1 cellular context compared by ENCODE assay signal in the genomic region with DNA sequence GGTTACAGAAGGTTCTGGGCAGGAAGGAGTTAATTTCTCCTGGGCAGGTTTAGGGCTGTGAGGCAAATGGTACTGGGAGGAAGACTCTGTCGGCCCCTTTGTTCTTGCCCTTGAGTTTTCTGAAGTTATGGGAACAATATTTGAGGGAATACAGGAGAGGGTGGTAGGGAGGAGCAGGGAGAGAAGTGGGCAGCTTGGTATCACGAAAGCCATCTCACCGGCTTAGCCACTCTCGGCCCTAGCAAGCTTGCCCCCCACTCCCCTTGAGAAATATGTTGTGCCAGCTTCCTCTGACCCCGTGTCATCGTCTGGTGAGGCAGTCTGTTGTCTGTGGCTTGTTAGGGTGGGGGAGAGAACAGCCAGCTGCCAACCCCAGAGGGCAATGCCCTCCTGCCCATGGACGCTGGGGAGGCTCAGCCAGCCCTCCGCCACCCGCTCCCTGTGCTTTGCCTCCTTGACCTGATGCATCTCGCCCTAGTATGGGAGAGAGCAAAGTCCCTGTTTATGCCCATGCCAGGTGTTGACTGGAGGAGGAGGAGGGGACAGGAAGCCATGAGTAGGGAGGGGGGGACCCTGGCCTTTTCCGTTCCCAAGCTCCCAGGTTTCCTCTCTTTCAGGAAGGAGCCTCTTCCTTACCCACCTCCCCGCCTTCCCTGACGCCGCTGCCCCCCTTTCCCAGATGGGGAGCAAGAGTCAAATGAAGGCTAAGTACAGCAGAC.
TF ChIP-seq lines count a peak whose summit lies in the region.

No MANE protein-coding gene starts in this region.

TF ChIP-seq in HepG2, 621 proteins besides CTCF, POLR2A, EP300 and RAD21 (continued from another document and continues in another):
- TF ChIP-seq, protein P1, sequence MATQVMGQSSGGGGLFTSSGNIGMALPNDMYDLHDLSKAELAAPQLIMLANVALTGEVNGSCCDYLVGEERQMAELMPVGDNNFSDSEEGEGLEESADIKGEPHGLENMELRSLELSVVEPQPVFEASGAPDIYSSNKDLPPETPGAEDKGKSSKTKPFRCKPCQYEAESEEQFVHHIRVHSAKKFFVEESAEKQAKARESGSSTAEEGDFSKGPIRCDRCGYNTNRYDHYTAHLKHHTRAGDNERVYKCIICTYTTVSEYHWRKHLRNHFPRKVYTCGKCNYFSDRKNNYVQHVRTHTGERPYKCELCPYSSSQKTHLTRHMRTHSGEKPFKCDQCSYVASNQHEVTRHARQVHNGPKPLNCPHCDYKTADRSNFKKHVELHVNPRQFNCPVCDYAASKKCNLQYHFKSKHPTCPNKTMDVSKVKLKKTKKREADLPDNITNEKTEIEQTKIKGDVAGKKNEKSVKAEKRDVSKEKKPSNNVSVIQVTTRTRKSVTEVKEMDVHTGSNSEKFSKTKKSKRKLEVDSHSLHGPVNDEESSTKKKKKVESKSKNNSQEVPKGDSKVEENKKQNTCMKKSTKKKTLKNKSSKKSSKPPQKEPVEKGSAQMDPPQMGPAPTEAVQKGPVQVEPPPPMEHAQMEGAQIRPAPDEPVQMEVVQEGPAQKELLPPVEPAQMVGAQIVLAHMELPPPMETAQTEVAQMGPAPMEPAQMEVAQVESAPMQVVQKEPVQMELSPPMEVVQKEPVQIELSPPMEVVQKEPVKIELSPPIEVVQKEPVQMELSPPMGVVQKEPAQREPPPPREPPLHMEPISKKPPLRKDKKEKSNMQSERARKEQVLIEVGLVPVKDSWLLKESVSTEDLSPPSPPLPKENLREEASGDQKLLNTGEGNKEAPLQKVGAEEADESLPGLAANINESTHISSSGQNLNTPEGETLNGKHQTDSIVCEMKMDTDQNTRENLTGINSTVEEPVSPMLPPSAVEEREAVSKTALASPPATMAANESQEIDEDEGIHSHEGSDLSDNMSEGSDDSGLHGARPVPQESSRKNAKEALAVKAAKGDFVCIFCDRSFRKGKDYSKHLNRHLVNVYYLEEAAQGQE (IDR thresholded peaks at IDR 0.05; ENCODE audit: borderline replicate concordance in 1 of 2, low read depth in 1 of 2, low read length in 2 of 2) = peak in 1 of 2 experiments; percentile 69; a peak in 2 of 4 replicates
- TF ChIP-seq ZNF883 (CRISPR knock-in tag; IDR thresholded peaks at IDR 0.05; ENCODE audit: not compliant biosample characterization) = no peak
- TF ChIP-seq, protein P2, sequence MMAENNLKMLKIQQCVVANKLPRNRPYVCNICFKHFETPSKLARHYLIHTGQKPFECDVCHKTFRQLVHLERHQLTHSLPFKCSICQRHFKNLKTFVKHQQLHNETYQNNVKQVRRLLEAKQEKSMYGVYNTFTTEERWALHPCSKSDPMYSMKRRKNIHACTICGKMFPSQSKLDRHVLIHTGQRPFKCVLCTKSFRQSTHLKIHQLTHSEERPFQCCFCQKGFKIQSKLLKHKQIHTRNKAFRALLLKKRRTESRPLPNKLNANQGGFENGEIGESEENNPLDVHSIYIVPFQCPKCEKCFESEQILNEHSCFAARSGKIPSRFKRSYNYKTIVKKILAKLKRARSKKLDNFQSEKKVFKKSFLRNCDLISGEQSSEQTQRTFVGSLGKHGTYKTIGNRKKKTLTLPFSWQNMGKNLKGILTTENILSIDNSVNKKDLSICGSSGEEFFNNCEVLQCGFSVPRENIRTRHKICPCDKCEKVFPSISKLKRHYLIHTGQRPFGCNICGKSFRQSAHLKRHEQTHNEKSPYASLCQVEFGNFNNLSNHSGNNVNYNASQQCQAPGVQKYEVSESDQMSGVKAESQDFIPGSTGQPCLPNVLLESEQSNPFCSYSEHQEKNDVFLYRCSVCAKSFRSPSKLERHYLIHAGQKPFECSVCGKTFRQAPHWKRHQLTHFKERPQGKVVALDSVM (CRISPR knock-in tag; IDR thresholded peaks at IDR 0.05) = no peak; the same call in 1 of the 2 replicates
- no peak for TF ChIP-seq ZNF570 (CRISPR knock-in tag; IDR thresholded peaks at IDR 0.05; ENCODE audit: borderline replicate concordance)
- no peak for TF ChIP-seq ZFP41 (CRISPR knock-in tag; IDR thresholded peaks at IDR 0.05; ENCODE audit: borderline replicate concordance)
- TF ChIP-seq ZNF589 (CRISPR knock-in tag; conservative IDR thresholded peaks at IDR 0.05) = no peak
- TF ChIP-seq, protein P3, sequence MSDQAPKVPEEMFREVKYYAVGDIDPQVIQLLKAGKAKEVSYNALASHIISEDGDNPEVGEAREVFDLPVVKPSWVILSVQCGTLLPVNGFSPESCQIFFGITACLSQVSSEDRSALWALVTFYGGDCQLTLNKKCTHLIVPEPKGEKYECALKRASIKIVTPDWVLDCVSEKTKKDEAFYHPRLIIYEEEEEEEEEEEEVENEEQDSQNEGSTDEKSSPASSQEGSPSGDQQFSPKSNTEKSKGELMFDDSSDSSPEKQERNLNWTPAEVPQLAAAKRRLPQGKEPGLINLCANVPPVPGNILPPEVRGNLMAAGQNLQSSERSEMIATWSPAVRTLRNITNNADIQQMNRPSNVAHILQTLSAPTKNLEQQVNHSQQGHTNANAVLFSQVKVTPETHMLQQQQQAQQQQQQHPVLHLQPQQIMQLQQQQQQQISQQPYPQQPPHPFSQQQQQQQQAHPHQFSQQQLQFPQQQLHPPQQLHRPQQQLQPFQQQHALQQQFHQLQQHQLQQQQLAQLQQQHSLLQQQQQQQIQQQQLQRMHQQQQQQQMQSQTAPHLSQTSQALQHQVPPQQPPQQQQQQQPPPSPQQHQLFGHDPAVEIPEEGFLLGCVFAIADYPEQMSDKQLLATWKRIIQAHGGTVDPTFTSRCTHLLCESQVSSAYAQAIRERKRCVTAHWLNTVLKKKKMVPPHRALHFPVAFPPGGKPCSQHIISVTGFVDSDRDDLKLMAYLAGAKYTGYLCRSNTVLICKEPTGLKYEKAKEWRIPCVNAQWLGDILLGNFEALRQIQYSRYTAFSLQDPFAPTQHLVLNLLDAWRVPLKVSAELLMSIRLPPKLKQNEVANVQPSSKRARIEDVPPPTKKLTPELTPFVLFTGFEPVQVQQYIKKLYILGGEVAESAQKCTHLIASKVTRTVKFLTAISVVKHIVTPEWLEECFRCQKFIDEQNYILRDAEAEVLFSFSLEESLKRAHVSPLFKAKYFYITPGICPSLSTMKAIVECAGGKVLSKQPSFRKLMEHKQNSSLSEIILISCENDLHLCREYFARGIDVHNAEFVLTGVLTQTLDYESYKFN (CRISPR knock-in tag; conservative IDR thresholded peaks at IDR 0.05) = peak; percentile 91
- TF ChIP-seq LCORL (IDR thresholded peaks at IDR 0.05) = no peak
- TF ChIP-seq LCORL (CRISPR knock-in tag; IDR thresholded peaks at IDR 0.05) = peak; percentile 74; the same call in 1 of the 2 replicates
- no peak for TF ChIP-seq ZNF777 (CRISPR knock-in tag; IDR thresholded peaks at IDR 0.05)
- peak; percentile 89 for TF ChIP-seq RXRB (CRISPR knock-in tag; IDR thresholded peaks at IDR 0.05; ENCODE audit: borderline replicate concordance)
- TF ChIP-seq ZNF652 (CRISPR knock-in tag; IDR thresholded peaks at IDR 0.05; ENCODE audit: borderline replicate concordance, low read depth) = peak; percentile 90
- TF ChIP-seq RNF2 (conservative IDR thresholded peaks at IDR 0.05; ENCODE audit: low read depth) = no peak
- TF ChIP-seq, protein P4, sequence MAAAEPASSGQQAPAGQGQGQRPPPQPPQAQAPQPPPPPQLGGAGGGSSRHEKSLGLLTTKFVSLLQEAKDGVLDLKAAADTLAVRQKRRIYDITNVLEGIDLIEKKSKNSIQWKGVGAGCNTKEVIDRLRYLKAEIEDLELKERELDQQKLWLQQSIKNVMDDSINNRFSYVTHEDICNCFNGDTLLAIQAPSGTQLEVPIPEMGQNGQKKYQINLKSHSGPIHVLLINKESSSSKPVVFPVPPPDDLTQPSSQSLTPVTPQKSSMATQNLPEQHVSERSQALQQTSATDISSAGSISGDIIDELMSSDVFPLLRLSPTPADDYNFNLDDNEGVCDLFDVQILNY (CRISPR knock-in tag; conservative IDR thresholded peaks at IDR 0.05) = no peak
- TF ChIP-seq, protein P5, sequence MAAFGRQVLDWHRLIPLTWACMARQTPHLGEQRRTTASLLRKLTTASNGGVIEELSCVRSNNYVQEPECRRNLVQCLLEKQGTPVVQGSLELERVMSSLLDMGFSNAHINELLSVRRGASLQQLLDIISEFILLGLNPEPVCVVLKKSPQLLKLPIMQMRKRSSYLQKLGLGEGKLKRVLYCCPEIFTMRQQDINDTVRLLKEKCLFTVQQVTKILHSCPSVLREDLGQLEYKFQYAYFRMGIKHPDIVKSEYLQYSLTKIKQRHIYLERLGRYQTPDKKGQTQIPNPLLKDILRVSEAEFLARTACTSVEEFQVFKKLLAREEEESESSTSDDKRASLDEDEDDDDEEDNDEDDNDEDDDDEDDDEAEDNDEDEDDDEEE (CRISPR knock-in tag; IDR thresholded peaks at IDR 0.05) = 0 out of 2 replicates have a peak, but pooled peaks have one; percentile 51
- no peak for TF ChIP-seq ZKSCAN1 (IDR thresholded peaks at IDR 0.05; ENCODE audit: low read length)
- TF ChIP-seq, protein P6, sequence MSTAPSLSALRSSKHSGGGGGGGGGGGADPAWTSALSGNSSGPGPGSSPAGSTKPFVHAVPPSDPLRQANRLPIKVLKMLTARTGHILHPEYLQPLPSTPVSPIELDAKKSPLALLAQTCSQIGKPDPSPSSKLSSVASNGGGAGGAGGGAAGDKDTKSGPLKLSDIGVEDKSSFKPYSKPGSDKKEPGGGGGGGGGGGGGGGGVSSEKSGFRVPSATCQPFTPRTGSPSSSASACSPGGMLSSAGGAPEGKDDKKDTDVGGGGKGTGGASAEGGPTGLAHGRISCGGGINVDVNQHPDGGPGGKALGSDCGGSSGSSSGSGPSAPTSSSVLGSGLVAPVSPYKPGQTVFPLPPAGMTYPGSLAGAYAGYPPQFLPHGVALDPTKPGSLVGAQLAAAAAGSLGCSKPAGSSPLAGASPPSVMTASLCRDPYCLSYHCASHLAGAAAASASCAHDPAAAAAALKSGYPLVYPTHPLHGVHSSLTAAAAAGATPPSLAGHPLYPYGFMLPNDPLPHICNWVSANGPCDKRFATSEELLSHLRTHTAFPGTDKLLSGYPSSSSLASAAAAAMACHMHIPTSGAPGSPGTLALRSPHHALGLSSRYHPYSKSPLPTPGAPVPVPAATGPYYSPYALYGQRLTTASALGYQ (CRISPR knock-in tag; IDR thresholded peaks at IDR 0.05) = no peak
- TF ChIP-seq, protein P7, sequence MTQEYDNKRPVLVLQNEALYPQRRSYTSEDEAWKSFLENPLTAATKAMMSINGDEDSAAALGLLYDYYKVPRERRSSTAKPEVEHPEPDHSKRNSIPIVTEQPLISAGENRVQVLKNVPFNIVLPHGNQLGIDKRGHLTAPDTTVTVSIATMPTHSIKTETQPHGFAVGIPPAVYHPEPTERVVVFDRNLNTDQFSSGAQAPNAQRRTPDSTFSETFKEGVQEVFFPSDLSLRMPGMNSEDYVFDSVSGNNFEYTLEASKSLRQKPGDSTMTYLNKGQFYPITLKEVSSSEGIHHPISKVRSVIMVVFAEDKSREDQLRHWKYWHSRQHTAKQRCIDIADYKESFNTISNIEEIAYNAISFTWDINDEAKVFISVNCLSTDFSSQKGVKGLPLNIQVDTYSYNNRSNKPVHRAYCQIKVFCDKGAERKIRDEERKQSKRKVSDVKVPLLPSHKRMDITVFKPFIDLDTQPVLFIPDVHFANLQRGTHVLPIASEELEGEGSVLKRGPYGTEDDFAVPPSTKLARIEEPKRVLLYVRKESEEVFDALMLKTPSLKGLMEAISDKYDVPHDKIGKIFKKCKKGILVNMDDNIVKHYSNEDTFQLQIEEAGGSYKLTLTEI (CRISPR knock-in tag; conservative IDR thresholded peaks at IDR 0.05) = no peak
- peak; percentile 52 for TF ChIP-seq YY1 (IDR thresholded peaks at IDR 0.05; ENCODE audit: insufficient read depth, insufficient replicate concordance, low read depth, low read length)
- TF ChIP-seq, protein P8, sequence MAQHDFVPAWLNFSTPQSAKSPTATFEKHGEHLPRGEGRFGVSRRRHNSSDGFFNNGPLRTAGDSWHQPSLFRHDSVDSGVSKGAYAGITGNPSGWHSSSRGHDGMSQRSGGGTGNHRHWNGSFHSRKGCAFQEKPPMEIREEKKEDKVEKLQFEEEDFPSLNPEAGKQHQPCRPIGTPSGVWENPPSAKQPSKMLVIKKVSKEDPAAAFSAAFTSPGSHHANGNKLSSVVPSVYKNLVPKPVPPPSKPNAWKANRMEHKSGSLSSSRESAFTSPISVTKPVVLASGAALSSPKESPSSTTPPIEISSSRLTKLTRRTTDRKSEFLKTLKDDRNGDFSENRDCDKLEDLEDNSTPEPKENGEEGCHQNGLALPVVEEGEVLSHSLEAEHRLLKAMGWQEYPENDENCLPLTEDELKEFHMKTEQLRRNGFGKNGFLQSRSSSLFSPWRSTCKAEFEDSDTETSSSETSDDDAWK (CRISPR knock-in tag; IDR thresholded peaks at IDR 0.05) = no peak
- TF ChIP-seq ZNF615 (CRISPR knock-in tag; IDR thresholded peaks at IDR 0.05; ENCODE audit: borderline replicate concordance) = no peak
- TF ChIP-seq ZMAT3 (CRISPR knock-in tag; conservative IDR thresholded peaks at IDR 0.05) = 0 out of 2 replicates have a peak, but pooled peaks have one; percentile 60
- TF ChIP-seq, protein P9, sequence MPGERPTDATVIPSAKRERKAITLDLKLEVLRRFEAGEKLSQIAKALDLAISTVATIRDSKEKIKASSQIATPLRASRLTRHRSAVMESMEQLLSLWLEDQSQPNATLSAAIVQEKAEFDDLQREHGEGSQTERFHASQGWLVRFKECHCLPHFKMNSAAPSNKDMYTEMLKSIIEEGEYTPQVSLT (CRISPR knock-in tag; IDR thresholded peaks at IDR 0.05; ENCODE audit: borderline replicate concordance, low read depth) = no peak
- peak; percentile 38; the same call in 1 of the 2 replicates for TF ChIP-seq RCOR2 (CRISPR knock-in tag; IDR thresholded peaks at IDR 0.05)
- 0 out of 2 replicates have a peak, but pooled peaks have one; percentile 64 for TF ChIP-seq ZNF709 (CRISPR knock-in tag; IDR thresholded peaks at IDR 0.05)
- TF ChIP-seq AGO1 (IDR thresholded peaks at IDR 0.05; ENCODE audit: low read depth, low read length, poor library complexity, severe bottlenecking) = peak; percentile 22
- 0 out of 2 replicates have a peak, but pooled peaks have one; percentile 17 for TF ChIP-seq SP2 (CRISPR knock-in tag; IDR thresholded peaks at IDR 0.05)
- peak; percentile 47; the same call in 1 of the 2 replicates for TF ChIP-seq POGZ (CRISPR knock-in tag; IDR thresholded peaks at IDR 0.05)
- peak; percentile 61 for TF ChIP-seq ZNF205 (CRISPR knock-in tag; IDR thresholded peaks at IDR 0.05)
- peak; percentile 40; the same call in 1 of the 2 replicates for TF ChIP-seq SRY (CRISPR knock-in tag; IDR thresholded peaks at IDR 0.05)
- TF ChIP-seq FOXK1 (CRISPR knock-in tag; IDR thresholded peaks at IDR 0.05; ENCODE audit: borderline replicate concordance, low read depth) = peak; percentile 94; the same call in 1 of the 2 replicates
- TF ChIP-seq SSRP1 (CRISPR knock-in tag; IDR thresholded peaks at IDR 0.05) = peak; percentile 81; the same call in 1 of the 2 replicates
- no peak for TF ChIP-seq ZNF260 (CRISPR knock-in tag; IDR thresholded peaks at IDR 0.05; ENCODE audit: borderline replicate concordance, low read depth)
- TF ChIP-seq, protein P10, sequence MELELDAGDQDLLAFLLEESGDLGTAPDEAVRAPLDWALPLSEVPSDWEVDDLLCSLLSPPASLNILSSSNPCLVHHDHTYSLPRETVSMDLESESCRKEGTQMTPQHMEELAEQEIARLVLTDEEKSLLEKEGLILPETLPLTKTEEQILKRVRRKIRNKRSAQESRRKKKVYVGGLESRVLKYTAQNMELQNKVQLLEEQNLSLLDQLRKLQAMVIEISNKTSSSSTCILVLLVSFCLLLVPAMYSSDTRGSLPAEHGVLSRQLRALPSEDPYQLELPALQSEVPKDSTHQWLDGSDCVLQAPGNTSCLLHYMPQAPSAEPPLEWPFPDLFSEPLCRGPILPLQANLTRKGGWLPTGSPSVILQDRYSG (CRISPR knock-in tag; IDR thresholded peaks at IDR 0.05) = no peak
- no peak for TF ChIP-seq ZNF432 (CRISPR knock-in tag; IDR thresholded peaks at IDR 0.05; ENCODE audit: borderline replicate concordance)
- TF ChIP-seq ZNF816 (CRISPR knock-in tag; IDR thresholded peaks at IDR 0.05; ENCODE audit: borderline replicate concordance) = 0 out of 2 replicates have a peak, but pooled peaks have one; percentile 18
- TF ChIP-seq GATAD2A (CRISPR knock-in tag; IDR thresholded peaks at IDR 0.05) = peak; percentile 82
- no peak for TF ChIP-seq KMT2B (CRISPR knock-in tag; IDR thresholded peaks at IDR 0.05)
